In the genomic region with DNA sequence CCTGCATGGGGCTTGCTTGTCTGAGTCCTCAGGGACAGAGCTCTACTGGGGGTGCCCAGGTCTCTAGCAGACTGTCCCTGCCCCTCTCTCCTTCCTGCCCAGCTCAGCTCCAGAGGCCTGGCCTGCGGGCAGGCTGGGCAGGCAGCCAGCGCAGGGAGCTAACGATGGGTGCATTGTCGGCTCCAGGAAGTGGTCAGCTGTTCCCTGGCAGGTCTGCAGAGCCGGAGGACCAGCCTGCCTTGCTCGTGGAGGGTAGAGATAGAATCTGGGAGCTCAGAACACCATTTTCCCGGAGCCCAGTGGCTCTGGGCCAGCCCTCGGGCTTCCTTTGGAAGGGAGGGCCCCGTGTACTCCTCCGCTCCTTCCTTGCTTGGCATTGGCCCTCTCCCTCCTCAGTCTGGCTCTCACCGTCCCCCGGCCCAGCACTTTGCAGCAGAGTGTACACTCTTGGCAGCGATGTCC, we compare ENCODE assay signal across 8 cellular contexts.
DNase-seq lines count a peak whose midpoint lies in the region; ATAC-seq and TF ChIP-seq lines count a peak whose summit lies in the region.

No MANE protein-coding gene starts in this region.

- no peak overlapping the region for H3K27ac Mint-ChIP-seq in stimulated activated naive CD8-positive, alpha-beta T cell treated with anti-CD3 and anti-CD28 coated beads, Interleukin-15, amount 100 ng/mL, for 72 hours
- no peak overlapping the region for H3K27ac Mint-ChIP-seq in glutamatergic neuron (ENCODE audit: unreplicated experiment)

- no peaks in the 10 kb centered on the region for H3K9me3 Mint-ChIP-seq in stimulated activated naive CD8-positive, alpha-beta T cell treated with anti-CD3 and anti-CD28 coated beads, Interleukin-15, amount 100 ng/mL, for 72 hours
- H3K9me3 Mint-ChIP-seq in glutamatergic neuron (ENCODE audit: unreplicated experiment): no peaks in the 10 kb centered on the region

- peak; percentile 39 for ATAC-seq in stimulated activated naive CD8-positive, alpha-beta T cell treated with anti-CD3 and anti-CD28 coated beads, Interleukin-15, amount 100 ng/mL, for 72 hours
- ATAC-seq in GM21526 (IDR thresholded peaks at IDR 0.05; ENCODE audit: low FRiP score, unreplicated experiment) (no peak), GM18868 (IDR thresholded peaks at IDR 0.05; ENCODE audit: unreplicated experiment) (no peak)

- no peaks in the 10 kb centered on the region for H3K36me3 Mint-ChIP-seq in glutamatergic neuron (ENCODE audit: unreplicated experiment)

- TF ChIP-seq CTCF in glutamatergic neuron (IDR thresholded peaks at IDR 0.05; ENCODE audit: partially characterized antibody, unreplicated experiment): no peak

- peaks cover 9% of the 10 kb centered on the region for H3K27me3 Mint-ChIP-seq in stimulated activated naive CD8-positive, alpha-beta T cell treated with anti-CD3 and anti-CD28 coated beads, Interleukin-15, amount 100 ng/mL, for 72 hours
- H3K27me3 Mint-ChIP-seq in glutamatergic neuron (ENCODE audit: unreplicated experiment): no peaks in the 10 kb centered on the region

- peak; percentile 87 for DNase-seq in HK-2 (ENCODE audit: unreplicated experiment)
- peak; percentile 97 for DNase-seq in astrocyte of the hippocampus (ENCODE audit: low read depth, low spot score)
- DNase-seq in hypothalamus (lab: John Stamatoyannopoulos, UW): peak in 48 of 51 donors; percentile 12 to 85 (median 58)
- no peak for DNase-seq in stimulated activated naive CD8-positive, alpha-beta T cell treated with anti-CD3 and anti-CD28 coated beads, Interleukin-15, amount 100 ng/mL, for 72 hours
- no peak for DNase-seq in activated naive CD4-positive, alpha-beta T cell treated with anti-CD3 and anti-CD28 coated beads, Interleukin-2, amount 50 U/mL, for 16 hours
- DNase-seq in glutamatergic neuron: no peak

- H3K4me3 Mint-ChIP-seq in stimulated activated naive CD8-positive, alpha-beta T cell treated with anti-CD3 and anti-CD28 coated beads, Interleukin-15, amount 100 ng/mL, for 72 hours: no peak overlapping the region
- H3K4me3 Mint-ChIP-seq in glutamatergic neuron (ENCODE audit: unreplicated experiment): no peak overlapping the region

- peaks cover 23% of the 10 kb centered on the region for H3K4me1 Mint-ChIP-seq in stimulated activated naive CD8-positive, alpha-beta T cell treated with anti-CD3 and anti-CD28 coated beads, Interleukin-15, amount 100 ng/mL, for 72 hours
- no peaks in the 10 kb centered on the region for H3K4me1 Mint-ChIP-seq in glutamatergic neuron (ENCODE audit: low read depth, unreplicated experiment)

Comparison
In these comparisons a context has a peak if more than half of its experiments do, and no peak if none do; other contexts are left out.
1. DNase-seq: peak in HK-2 (single experiment), astrocyte of the hippocampus (single experiment) and hypothalamus (48 of 51); none in stimulated activated naive CD8-positive, alpha-beta T cell treated with anti-CD3 and anti-CD28 coated beads, Interleukin-15, amount 100 ng/mL, for 72 hours (0 of 2), activated naive CD4-positive, alpha-beta T cell treated with anti-CD3 and anti-CD28 coated beads, Interleukin-2, amount 50 U/mL, for 16 hours (single experiment) and glutamatergic neuron (single experiment).